Comparison of ENCODE assay signal across 22 cellular contexts in genomic region chr1:167317463-167317862, GRCh38.
"Had no signal": no experiment of that assay in that cellular context is flagged by ENCODE, and none has a peak within 500 bp of the region (broad histone marks: within the 10 kb centered on the region; RNA-seq: fewer than 3 reads in every experiment).

No MANE protein-coding gene starts in this region.

- H3K27me3 ChIP-seq: colonic mucosa, esophagus muscularis mucosa, foreskin keratinocyte, gastroesophageal sphincter, heart left ventricle, hepatocyte, left lung had no signal

- H3K4me2 ChIP-seq: hepatocyte had no signal

- H3K27ac ChIP-seq: colonic mucosa, epithelial cell of prostate, esophagus muscularis mucosa, foreskin keratinocyte, gastroesophageal sphincter, heart left ventricle, hepatocyte, left lung, lower lobe of right lung had no signal

- DNase-seq: colonic mucosa; cortex of kidney; effector CD8-positive, alpha-beta T cell; effector memory CD8-positive, alpha-beta T cell; foreskin keratinocyte; heart left ventricle; hypothalamus; immature natural killer cell; islet precursor cell; left cardiac atrium; left lung; left ventricle myocardium superior; lower lobe of right lung; mesenchymal stem cell; midbrain; naive thymus-derived CD4-positive, alpha-beta T cell had no signal

- H3K9me3 ChIP-seq: colonic mucosa had no signal

- H3K27me3 Mint-ChIP-seq: dendritic cell treated with granulocyte-macrophage colony-stimulating factor and Interleukin-4, amounts not matched to agents 40 ng/mL and 50 ng/mL, for 4 days; effector memory CD8-positive, alpha-beta T cell; naive thymus-derived CD4-positive, alpha-beta T cell had no signal

- H3K4me3 Mint-ChIP-seq: dendritic cell treated with granulocyte-macrophage colony-stimulating factor and Interleukin-4, amounts not matched to agents 40 ng/mL and 50 ng/mL, for 4 days; effector memory CD8-positive, alpha-beta T cell; immature natural killer cell; naive thymus-derived CD4-positive, alpha-beta T cell had no signal

- FAIRE-seq: frontal cortex had no signal

- H3K36me3 ChIP-seq: colonic mucosa, lower lobe of right lung had no signal

- H3K4me3 ChIP-seq: colonic mucosa, esophagus muscularis mucosa, gastroesophageal sphincter, heart left ventricle, hepatocyte, left lung, lower lobe of right lung had no signal

- H3K27ac Mint-ChIP-seq: dendritic cell treated with granulocyte-macrophage colony-stimulating factor and Interleukin-4, amounts not matched to agents 40 ng/mL and 50 ng/mL, for 4 days; effector memory CD8-positive, alpha-beta T cell; immature natural killer cell had no signal

- H3K4me1 ChIP-seq: colonic mucosa, esophagus muscularis mucosa, gastroesophageal sphincter, heart left ventricle, left lung, lower lobe of right lung had no signal
